ENCODE assay signal across 17 cellular contexts in genomic region chr2:11133936-11134320, GRCh38. TPM values are rescaled to one million over a fixed set of nuclear protein-coding genes. Genes with fewer than 3 reads are reported as not detected.
DNase-seq lines count a peak whose midpoint lies in the region; ATAC-seq, FAIRE-seq and TF ChIP-seq lines count a peak whose summit lies in the region.
"Had no signal": no experiment of that assay in that cellular context is flagged by ENCODE, and none has a peak within 500 bp of the region (broad histone marks: within the 10 kb centered on the region; RNA-seq: fewer than 3 reads in every experiment).

No MANE protein-coding gene starts in this region.

- no peak for TF ChIP-seq POLR2A in spleen (IDR thresholded peaks at IDR 0.05)

- peak overlapping the region; percentile 44; the same call in 1 of the 2 replicates for H3K4me3 ChIP-seq in H7 (ENCODE audit: insufficient read depth, low read depth, low read length)
- H3K4me3 ChIP-seq in mucosa of stomach (ENCODE audit: low read length) = peak overlapping the region; percentile 14
- peak overlapping the region in 1 of 8 donors; percentile 69 for H3K4me3 ChIP-seq in spleen
- H3K4me3 ChIP-seq in pancreas = peak overlapping the region in 2 of 4 donors; percentile 46 to 54
- H3K4me3 ChIP-seq: PC-9 had no signal

- peak; percentile 26 for DNase-seq in H7
- DNase-seq in spleen = peak; percentile 58
- DNase-seq in activated T-cell treated with anti-CD3 and anti-CD28 coated beads, Interleukin-2, amount 50 U/mL, for 48 hours = no peak
- no peak for DNase-seq in pancreas
- DNase-seq in epidermal melanocyte (ENCODE audit: insufficient read length, low spot score) = no peak
- no peak for DNase-seq in LoVo (ENCODE audit: low spot score)
- DNase-seq: activated CD4-positive, alpha-beta T cell treated with anti-CD3 and anti-CD28 coated beads for 48 hours; activated naive CD4-positive, alpha-beta T cell treated with anti-CD3 and anti-CD28 coated beads for 36 hours; DMS79; hippocampal formation; KBM-7; NCI-H2081; PC-9; T-helper 9 cell had no signal

- ATAC-seq in pancreas = no peak

- H3K27ac ChIP-seq in spleen (no peak overlapping the region), pancreas (no peak overlapping the region)
- H3K27ac ChIP-seq: PC-9 had no signal

- H3K36me3 Mint-ChIP-seq in brain = no peaks in the 10 kb centered on the region

- H3K4me1 ChIP-seq in mucosa of stomach (ENCODE audit: control insufficient read depth, insufficient read depth, low read length) (peaks cover 26% of the 10 kb centered on the region), spleen (peaks cover 18 to 52% (median 39%) of the 10 kb centered on the region in 6 donors), pancreas (peaks cover 5 to 7% (median 6%) of the 10 kb centered on the region in 3 donors)

- no peak overlapping the region for H3K9ac ChIP-seq in mucosa of stomach (ENCODE audit: low read length)

- H3K4me1 Mint-ChIP-seq in brain = peaks cover 45% of the 10 kb centered on the region

- H3K27me3 Mint-ChIP-seq in brain = peaks cover 12% of the 10 kb centered on the region

- H3K27me3 ChIP-seq in H7 (ENCODE audit: control insufficient read depth, insufficient read depth, low read length) = no peaks in the 10 kb centered on the region; the same call in 1 of the 2 replicates
- peaks cover 15% of the 10 kb centered on the region for H3K27me3 ChIP-seq in mucosa of stomach (ENCODE audit: control insufficient read depth, insufficient read depth, low read length)
- H3K27me3 ChIP-seq in spleen (replicated peaks in 1 of 7) = peaks cover 0 to 18% (median 0%) of the 10 kb centered on the region in 7 donors
- no peaks in the 10 kb centered on the region for H3K27me3 ChIP-seq in pancreas

- H3K36me3 ChIP-seq in H7 (replicated peaks; ENCODE audit: control insufficient read depth, insufficient read depth, low read length) = no peaks in the 10 kb centered on the region
- H3K36me3 ChIP-seq in mucosa of stomach (ENCODE audit: control insufficient read depth, insufficient read depth, low read length) = no peaks in the 10 kb centered on the region
- no peaks in the 10 kb centered on the region for H3K36me3 ChIP-seq in spleen
- no peaks in the 10 kb centered on the region for H3K36me3 ChIP-seq in pancreas

- intact Hi-C loops in spleen (cut with DNase I; ENCODE audit: low total_unique reads) = loop anchor here (5.0 to 10.0 kb wide), 2 partner anchors 313 to 451 kb away; no protein-coding TSS in a partner anchor
- intact Hi-C loops in pancreas (cut with DNase I) = loop anchor here in 1 of 3 donors (10.0 kb wide), 2 partner anchors 91 to 281 kb away; no protein-coding TSS in a partner anchor

- H3K9me3 Mint-ChIP-seq in brain = peaks cover 0 to 3% (median 0%) of the 10 kb centered on the region in 5 experiments
- H3K9me3 Mint-ChIP-seq: activated naive CD4-positive, alpha-beta T cell treated with anti-CD3 and anti-CD28 coated beads for 36 hours had no signal

- peak overlapping the region in 3 of 5 experiments; percentile 55 to 94 (median 63) for H3K27ac Mint-ChIP-seq in brain
- H3K27ac Mint-ChIP-seq: activated naive CD4-positive, alpha-beta T cell treated with anti-CD3 and anti-CD28 coated beads for 36 hours had no signal

- no peak for FAIRE-seq in pancreas (lab: Jason Lieb, UNC)
- FAIRE-seq: GM19239 had no signal

- TF ChIP-seq CTCF in brain (conservative IDR thresholded peaks at IDR 0.05) (no peak), spleen (IDR thresholded peaks at IDR 0.05 in 8 of 11, conservative IDR thresholded peaks at IDR 0.05 in 3 of 11) (no peak), pancreas (IDR thresholded peaks at IDR 0.05) (no peak)

- peak overlapping the region in 4 of 5 experiments; percentile 41 to 82 (median 75) for H3K4me3 Mint-ChIP-seq in brain
- H3K4me3 Mint-ChIP-seq: activated naive CD4-positive, alpha-beta T cell treated with anti-CD3 and anti-CD28 coated beads for 36 hours had no signal

- 67 to 77% (median 75%) methylated on average over 8 of the region's 8 CpGs for WGBS in spleen, 5 donors
- WGBS in pancreas, 2 donors = 72 to 74% methylated on average over 8 of the region's 8 CpGs

- H3K9me3 ChIP-seq in mucosa of stomach (ENCODE audit: control insufficient read depth, low read length) (no peaks in the 10 kb centered on the region), spleen (no peaks in the 10 kb centered on the region), pancreas (no peaks in the 10 kb centered on the region)

RNA-seq across cellular contexts. Expression of gene SLC66A3, which starts 21.3 kb away (rescaled TPM):
- 16.1 and 21.1 TPM in 2 replicates for total RNA-seq in H7 (2014; rRNA removed; shearing (Covaris generic))
- 4.1 TPM for polyA plus RNA-seq in brain (ENCODE audit: insufficient read depth, low read depth, low replicate concordance)
- total RNA-seq in spleen = 10 to 100 TPM; 28.0 to 82.1 (median 53.8) TPM
- 10 to 100 TPM; 16.8 to 26.8 (median 19.4) TPM for polyA plus RNA-seq in spleen
- total RNA-seq in pancreas = 10 to 100 TPM; 13.7 to 26.5 (median 18.5) TPM
- 10 to 100 TPM; 11.1 to 19.2 TPM for polyA plus RNA-seq in pancreas

Comparison
In these comparisons a context has a peak if more than half of its experiments do, and no peak if none do; other contexts are left out.
1. DNase-seq: peak in H7 (single experiment) and spleen (single experiment); none in activated T-cell treated with anti-CD3 and anti-CD28 coated beads, Interleukin-2, amount 50 U/mL, for 48 hours (0 of 2), pancreas (0 of 6), epidermal melanocyte (single experiment) and LoVo (single experiment).